Comparison of ENCODE assay signal across 20 cellular contexts in genomic region chr10:75693453-75693852, GRCh38.
DNase-seq lines count a peak whose midpoint lies in the region; FAIRE-seq and TF ChIP-seq lines count a peak whose summit lies in the region.
"Had no signal": no experiment of that assay in that cellular context is flagged by ENCODE, and none has a peak within 500 bp of the region (broad histone marks: within the 10 kb centered on the region; RNA-seq: fewer than 3 reads in every experiment).

No MANE protein-coding gene starts in this region.

- H3K4me2 ChIP-seq in SK-N-SH (no peak overlapping the region), neural cell (ENCODE audit: low read length) (peak overlapping the region; percentile 47)
- H3K4me2 ChIP-seq: A549; BLaER1 treated with 17β-estradiol and CSF1 and Interleukin-3, amounts not matched to agents 10 nM and 100 nM had no signal

- no peaks in the 10 kb centered on the region for H3K9me2 ChIP-seq in SK-N-SH
- H3K9me2 ChIP-seq in neural cell (ENCODE audit: insufficient read depth, low read length) = no peaks in the 10 kb centered on the region

- CTCF ChIA-PET in SK-N-SH (lab: Yijun Ruan, JAX) = interaction anchor here (1.4 kb wide), 1 partner anchor 9 kb away, joined by 4 read pairs; no protein-coding TSS in a partner anchor

- POLR2A ChIA-PET in SK-N-SH (lab: Yijun Ruan, JAX) = no interaction called here

- H3K4me1 ChIP-seq in SK-N-SH (ENCODE audit: control insufficient read depth in 1 of 2, insufficient read depth in 2 of 2, low read depth in 1 of 2, low read length in 1 of 2) (peaks cover 0 to 2% of the 10 kb centered on the region in 2 experiments; a peak in 2 of 4 replicates), small intestine (ENCODE audit: control insufficient read depth in 2 of 2, insufficient read depth in 1 of 2, low read depth in 1 of 2, low read length in 1 of 2) (no peaks in the 10 kb centered on the region)
- H3K4me1 ChIP-seq: A549, Caco-2 had no signal

- TF ChIP-seq RAD21 in SK-N-SH (IDR thresholded peaks at IDR 0.05; ENCODE audit: low read length) (no peak), neural cell (conservative IDR thresholded peaks at IDR 0.05) (no peak)

- H2AFZ ChIP-seq in SK-N-SH (ENCODE audit: low read depth) (no peak overlapping the region), neural cell (ENCODE audit: low read depth, low read length) (no peak overlapping the region)

- H4K20me1 ChIP-seq in SK-N-SH (ENCODE audit: insufficient read depth) = no peaks in the 10 kb centered on the region
- no peaks in the 10 kb centered on the region for H4K20me1 ChIP-seq in neural cell (ENCODE audit: insufficient read depth)
- H4K20me1 ChIP-seq: BLaER1 treated with 17β-estradiol and CSF1 and Interleukin-3, amounts not matched to agents 10 nM and 100 nM had no signal

- no peak overlapping the region; a peak in 1 of 4 replicates for H3K27ac ChIP-seq in SK-N-SH (ENCODE audit: low read depth in 2 of 2, low read length in 1 of 2)
- H3K27ac ChIP-seq in neural cell (ENCODE audit: low read length) = peak overlapping the region; percentile 80
- H3K27ac ChIP-seq in small intestine (ENCODE audit: low read depth in 1 of 2, low read length in 1 of 2) = no peak overlapping the region
- H3K27ac ChIP-seq: 22Rv1; A549; BLaER1 treated with 17β-estradiol and CSF1 and Interleukin-3, amounts not matched to agents 10 nM and 100 nM; C4-2B had no signal

- WGBS in SK-N-SH (ENCODE audit: low lambda C conversion rate) = 84% methylated on average over 6 of the region's 6 CpGs
- WGBS in small intestine, 3 donors = 94 to 97% (median 97%) methylated on average over 6 of the region's 6 CpGs

- peak; percentile 26 to 32 for DNase-seq in NCI-H526 (lab: John Stamatoyannopoulos, UW)
- peak; percentile 18 for DNase-seq in SK-N-SH
- DNase-seq in effector CD4-positive, alpha-beta T cell = no peak
- no peak for DNase-seq in small intestine
- DNase-seq: AML-193; Caco-2; Calu3; CD4-positive, alpha-beta T cell; CD8-positive, alpha-beta T cell; DMS79 treated with DMSO at 0.1 percent for 48 hours; GF-D8 had no signal

- H3K36me3 ChIP-seq in SK-N-SH (replicated peaks in 1 of 2; ENCODE audit: control insufficient read depth in 1 of 2, insufficient read depth in 2 of 2, low read length in 1 of 2) (no peaks in the 10 kb centered on the region), neural cell (ENCODE audit: insufficient read depth, low read length) (no peaks in the 10 kb centered on the region), small intestine (ENCODE audit: control insufficient read depth in 2 of 2, insufficient read depth in 2 of 2, low read length in 2 of 2) (no peaks in the 10 kb centered on the region)
- H3K36me3 ChIP-seq: BLaER1 treated with 17β-estradiol and CSF1 and Interleukin-3, amounts not matched to agents 10 nM and 100 nM had no signal

- H3K4me3 ChIP-seq in SK-N-SH (ENCODE audit: low read depth in 2 of 2, low read length in 1 of 2) = no peak overlapping the region
- H3K4me3 ChIP-seq in neural cell (ENCODE audit: low read length) = peak overlapping the region; percentile 30
- H3K4me3 ChIP-seq in small intestine (ENCODE audit: low read depth in 1 of 2, low read length in 2 of 2) = no peak overlapping the region
- H3K4me3 ChIP-seq: A549; BLaER1 treated with 17β-estradiol and CSF1 and Interleukin-3, amounts not matched to agents 10 nM and 100 nM had no signal

- TF ChIP-seq EP300 in SK-N-SH (IDR thresholded peaks at IDR 0.05; ENCODE audit: borderline replicate concordance in 1 of 2, low read depth in 1 of 2, low read length in 1 of 2) (peak in 1 of 2 experiments; percentile 39; a peak in 1 of 4 replicates), neural cell (conservative IDR thresholded peaks at IDR 0.05; ENCODE audit: poor library complexity, severe bottlenecking) (peak; percentile 92)

- H3K9me3 ChIP-seq in SK-N-SH (no peaks in the 10 kb centered on the region), neural cell (ENCODE audit: low read length) (no peaks in the 10 kb centered on the region), small intestine (ENCODE audit: control insufficient read depth, low read depth) (no peaks in the 10 kb centered on the region)
- H3K9me3 ChIP-seq: Caco-2 had no signal

- no peak for FAIRE-seq in small intestine (lab: Jason Lieb, UNC)
- FAIRE-seq: A549, D721Med, G401.6, GM12891, GM19239 had no signal

- H3F3A ChIP-seq in SK-N-SH (replicated peaks; ENCODE audit: insufficient read depth) (no peaks in the 10 kb centered on the region), neural cell (ENCODE audit: insufficient read depth, low read length, poor library complexity, severe bottlenecking) (no peaks in the 10 kb centered on the region)

- H3K79me2 ChIP-seq in SK-N-SH (ENCODE audit: insufficient read depth) (no peaks in the 10 kb centered on the region), neural cell (replicated peaks; ENCODE audit: insufficient read depth, low read length) (no peaks in the 10 kb centered on the region)

- TF ChIP-seq CTCF in SK-N-SH (IDR thresholded peaks at IDR 0.05) (no peak), neural cell (IDR thresholded peaks at IDR 0.05; ENCODE audit: poor library complexity, severe bottlenecking) (no peak)

- H3K9ac ChIP-seq in SK-N-SH = no peak overlapping the region
- peak overlapping the region; percentile 49 for H3K9ac ChIP-seq in neural cell (ENCODE audit: low read length)
- H3K9ac ChIP-seq: BLaER1 treated with 17β-estradiol and CSF1 and Interleukin-3, amounts not matched to agents 10 nM and 100 nM had no signal

- H3K27me3 ChIP-seq in SK-N-SH (ENCODE audit: insufficient read depth) = no peaks in the 10 kb centered on the region
- H3K27me3 ChIP-seq in neural cell (ENCODE audit: insufficient read depth, low read depth, low read length) = no peaks in the 10 kb centered on the region
- H3K27me3 ChIP-seq in small intestine (ENCODE audit: control insufficient read depth in 2 of 2, insufficient read depth in 2 of 2, low read length in 2 of 2) = no peaks in the 10 kb centered on the region
- H3K27me3 ChIP-seq: BLaER1 treated with 17β-estradiol and CSF1 and Interleukin-3, amounts not matched to agents 10 nM and 100 nM had no signal

TF ChIP-seq in SK-N-SH, 30 proteins besides CTCF, POLR2A, EP300 and RAD21:
- TF ChIP-seq GATA2 (CRISPR knock-in tag; IDR thresholded peaks at IDR 0.05) (peak; percentile 16; the same call in 1 of the 2 replicates), CHD2 (IDR thresholded peaks at IDR 0.05; ENCODE audit: low read length, partially characterized antibody) (no peak)
TF ChIP-seq in SK-N-SH: peak in this region for 1.

TF ChIP-seq in neural cell, 6 proteins besides CTCF, POLR2A, EP300 and RAD21:
- no peak for TF ChIP-seq TAF1 (IDR thresholded peaks at IDR 0.05; ENCODE audit: low read depth)
- TF ChIP-seq MXI1 (conservative IDR thresholded peaks at IDR 0.05; ENCODE audit: poor library complexity, severe bottlenecking) = no peak
- peak; percentile 84 for TF ChIP-seq REST (IDR thresholded peaks at IDR 0.05; ENCODE audit: borderline replicate concordance)
- TF ChIP-seq SMC3 (conservative IDR thresholded peaks at IDR 0.05; ENCODE audit: poor library complexity) = peak; percentile 29
- no peak for TF ChIP-seq EZH2 (IDR thresholded peaks at IDR 0.05; ENCODE audit: borderline replicate concordance, insufficient read depth, low read length, poor library complexity, severe bottlenecking)
- peak; percentile 92 for TF ChIP-seq POLR2AphosphoS5 (IDR thresholded peaks at IDR 0.05)

Comparison
In these comparisons a context has a peak if more than half of its experiments do, and no peak if none do; other contexts are left out.
1. DNase-seq: peak in NCI-H526 (2 of 2) and SK-N-SH (single experiment); none in effector CD4-positive, alpha-beta T cell (single experiment) and small intestine (single experiment).